Comparison of ENCODE assay signal across 2 cellular contexts in the genomic region with DNA sequence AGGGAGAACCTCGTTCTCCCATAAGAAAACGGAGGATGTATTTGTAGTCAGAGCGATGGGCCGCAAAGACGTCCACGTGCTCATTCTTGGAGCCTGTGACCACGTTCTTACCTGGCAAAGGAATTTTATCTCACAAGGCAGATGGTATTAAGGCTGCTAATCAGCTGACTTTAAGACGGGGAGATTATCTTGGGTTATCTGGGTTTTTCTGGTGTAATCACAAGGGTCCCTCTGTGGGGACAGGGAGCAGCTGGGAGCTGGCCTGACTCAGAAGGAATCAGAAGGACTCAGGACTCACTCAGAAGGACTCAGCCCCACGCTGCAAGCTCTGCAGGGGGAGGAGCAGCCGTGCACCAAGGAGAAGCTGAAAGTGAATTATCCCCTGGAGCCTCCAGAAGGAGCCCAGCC.
TF ChIP-seq lines count a peak whose summit lies in the region.

No MANE protein-coding gene starts in this region.

TF ChIP-seq in HEK293, 187 proteins besides CTCF, POLR2A, EP300 and RAD21:
- TF ChIP-seq ZNF626 (tag by site-specific recombination; IDR thresholded peaks at IDR 0.05), result no peak
- no peak for TF ChIP-seq ZNF660 (tag by site-specific recombination; IDR thresholded peaks at IDR 0.05)
- TF ChIP-seq, protein P1, sequence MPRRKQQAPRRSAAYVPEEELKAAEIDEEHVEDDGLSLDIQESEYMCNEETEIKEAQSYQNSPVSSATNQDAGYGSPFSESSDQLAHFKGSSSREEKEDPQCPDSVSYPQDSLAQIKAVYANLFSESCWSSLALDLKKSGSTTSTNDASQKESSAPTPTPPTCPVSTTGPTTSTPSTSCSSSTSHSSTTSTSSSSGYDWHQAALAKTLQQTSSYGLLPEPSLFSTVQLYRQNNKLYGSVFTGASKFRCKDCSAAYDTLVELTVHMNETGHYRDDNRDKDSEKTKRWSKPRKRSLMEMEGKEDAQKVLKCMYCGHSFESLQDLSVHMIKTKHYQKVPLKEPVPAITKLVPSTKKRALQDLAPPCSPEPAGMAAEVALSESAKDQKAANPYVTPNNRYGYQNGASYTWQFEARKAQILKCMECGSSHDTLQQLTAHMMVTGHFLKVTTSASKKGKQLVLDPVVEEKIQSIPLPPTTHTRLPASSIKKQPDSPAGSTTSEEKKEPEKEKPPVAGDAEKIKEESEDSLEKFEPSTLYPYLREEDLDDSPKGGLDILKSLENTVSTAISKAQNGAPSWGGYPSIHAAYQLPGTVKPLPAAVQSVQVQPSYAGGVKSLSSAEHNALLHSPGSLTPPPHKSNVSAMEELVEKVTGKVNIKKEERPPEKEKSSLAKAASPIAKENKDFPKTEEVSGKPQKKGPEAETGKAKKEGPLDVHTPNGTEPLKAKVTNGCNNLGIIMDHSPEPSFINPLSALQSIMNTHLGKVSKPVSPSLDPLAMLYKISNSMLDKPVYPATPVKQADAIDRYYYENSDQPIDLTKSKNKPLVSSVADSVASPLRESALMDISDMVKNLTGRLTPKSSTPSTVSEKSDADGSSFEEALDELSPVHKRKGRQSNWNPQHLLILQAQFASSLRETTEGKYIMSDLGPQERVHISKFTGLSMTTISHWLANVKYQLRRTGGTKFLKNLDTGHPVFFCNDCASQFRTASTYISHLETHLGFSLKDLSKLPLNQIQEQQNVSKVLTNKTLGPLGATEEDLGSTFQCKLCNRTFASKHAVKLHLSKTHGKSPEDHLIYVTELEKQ (tag by site-specific recombination; IDR thresholded peaks at IDR 0.05; ENCODE audit: borderline replicate concordance), result no peak
- peak; percentile 72 for TF ChIP-seq ZNF394 (tag by site-specific recombination; IDR thresholded peaks at IDR 0.05; ENCODE audit: borderline replicate concordance)
- TF ChIP-seq ZNF76 (tag by site-specific recombination; IDR thresholded peaks at IDR 0.05; ENCODE audit: borderline replicate concordance, low read depth), result no peak
- TF ChIP-seq ZNF830 (tag by site-specific recombination; IDR thresholded peaks at IDR 0.05; ENCODE audit: low read depth), result no peak
TF ChIP-seq in HEK293: peak in this region for 1.

TF ChIP-seq in SK-N-SH, 30 proteins besides CTCF, POLR2A, EP300 and RAD21:
- TF ChIP-seq, protein P2, sequence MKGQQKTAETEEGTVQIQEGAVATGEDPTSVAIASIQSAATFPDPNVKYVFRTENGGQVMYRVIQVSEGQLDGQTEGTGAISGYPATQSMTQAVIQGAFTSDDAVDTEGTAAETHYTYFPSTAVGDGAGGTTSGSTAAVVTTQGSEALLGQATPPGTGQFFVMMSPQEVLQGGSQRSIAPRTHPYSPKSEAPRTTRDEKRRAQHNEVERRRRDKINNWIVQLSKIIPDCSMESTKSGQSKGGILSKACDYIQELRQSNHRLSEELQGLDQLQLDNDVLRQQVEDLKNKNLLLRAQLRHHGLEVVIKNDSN (IDR thresholded peaks at IDR 0.05; ENCODE audit: borderline replicate concordance, low read depth), result no peak
- TF ChIP-seq MXI1 (IDR thresholded peaks at IDR 0.05; ENCODE audit: low read depth, low read length) (no peak), NRF1 (IDR thresholded peaks at IDR 0.05; ENCODE audit: low read depth, low read length) (no peak), FOXJ3 (CRISPR knock-in tag; IDR thresholded peaks at IDR 0.05) (no peak), TEAD4 (IDR thresholded peaks at IDR 0.05; ENCODE audit: borderline replicate concordance, insufficient read depth) (no peak), TCF12 (IDR thresholded peaks at IDR 0.05) (no peak), YY1 (IDR thresholded peaks at IDR 0.05; ENCODE audit: low read depth) (no peak), FOXM1 (IDR thresholded peaks at IDR 0.05; ENCODE audit: low read depth) (no peak), TAF1 (IDR thresholded peaks at IDR 0.05; ENCODE audit: borderline replicate concordance, low read depth, low read length) (no peak), RCOR1 (IDR thresholded peaks at IDR 0.05; ENCODE audit: low read length) (no peak)
- TF ChIP-seq, protein P3, sequence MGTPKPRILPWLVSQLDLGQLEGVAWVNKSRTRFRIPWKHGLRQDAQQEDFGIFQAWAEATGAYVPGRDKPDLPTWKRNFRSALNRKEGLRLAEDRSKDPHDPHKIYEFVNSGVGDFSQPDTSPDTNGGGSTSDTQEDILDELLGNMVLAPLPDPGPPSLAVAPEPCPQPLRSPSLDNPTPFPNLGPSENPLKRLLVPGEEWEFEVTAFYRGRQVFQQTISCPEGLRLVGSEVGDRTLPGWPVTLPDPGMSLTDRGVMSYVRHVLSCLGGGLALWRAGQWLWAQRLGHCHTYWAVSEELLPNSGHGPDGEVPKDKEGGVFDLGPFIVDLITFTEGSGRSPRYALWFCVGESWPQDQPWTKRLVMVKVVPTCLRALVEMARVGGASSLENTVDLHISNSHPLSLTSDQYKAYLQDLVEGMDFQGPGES (IDR thresholded peaks at IDR 0.05; ENCODE audit: low read depth, low read length), result no peak
- TF ChIP-seq, protein P4, sequence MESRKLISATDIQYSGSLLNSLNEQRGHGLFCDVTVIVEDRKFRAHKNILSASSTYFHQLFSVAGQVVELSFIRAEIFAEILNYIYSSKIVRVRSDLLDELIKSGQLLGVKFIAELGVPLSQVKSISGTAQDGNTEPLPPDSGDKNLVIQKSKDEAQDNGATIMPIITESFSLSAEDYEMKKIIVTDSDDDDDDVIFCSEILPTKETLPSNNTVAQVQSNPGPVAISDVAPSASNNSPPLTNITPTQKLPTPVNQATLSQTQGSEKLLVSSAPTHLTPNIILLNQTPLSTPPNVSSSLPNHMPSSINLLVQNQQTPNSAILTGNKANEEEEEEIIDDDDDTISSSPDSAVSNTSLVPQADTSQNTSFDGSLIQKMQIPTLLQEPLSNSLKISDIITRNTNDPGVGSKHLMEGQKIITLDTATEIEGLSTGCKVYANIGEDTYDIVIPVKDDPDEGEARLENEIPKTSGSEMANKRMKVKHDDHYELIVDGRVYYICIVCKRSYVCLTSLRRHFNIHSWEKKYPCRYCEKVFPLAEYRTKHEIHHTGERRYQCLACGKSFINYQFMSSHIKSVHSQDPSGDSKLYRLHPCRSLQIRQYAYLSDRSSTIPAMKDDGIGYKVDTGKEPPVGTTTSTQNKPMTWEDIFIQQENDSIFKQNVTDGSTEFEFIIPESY (IDR thresholded peaks at IDR 0.05; ENCODE audit: borderline replicate concordance, low read depth), result no peak
- TF ChIP-seq, protein P5, sequence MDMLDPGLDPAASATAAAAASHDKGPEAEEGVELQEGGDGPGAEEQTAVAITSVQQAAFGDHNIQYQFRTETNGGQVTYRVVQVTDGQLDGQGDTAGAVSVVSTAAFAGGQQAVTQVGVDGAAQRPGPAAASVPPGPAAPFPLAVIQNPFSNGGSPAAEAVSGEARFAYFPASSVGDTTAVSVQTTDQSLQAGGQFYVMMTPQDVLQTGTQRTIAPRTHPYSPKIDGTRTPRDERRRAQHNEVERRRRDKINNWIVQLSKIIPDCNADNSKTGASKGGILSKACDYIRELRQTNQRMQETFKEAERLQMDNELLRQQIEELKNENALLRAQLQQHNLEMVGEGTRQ (IDR thresholded peaks at IDR 0.05; ENCODE audit: borderline replicate concordance, low read depth, low read length), result no peak
